In genomic region chr9:36293171-36293570, GRCh38 we compare ENCODE assay signal across 25 cellular contexts.
"Had no signal": no experiment of that assay in that cellular context is flagged by ENCODE, and none has a peak within 500 bp of the region (broad histone marks: within the 10 kb centered on the region; RNA-seq: fewer than 3 reads in every experiment).

No MANE protein-coding gene starts in this region.

- H3K27ac Mint-ChIP-seq: naive thymus-derived CD4-positive, alpha-beta T cell; stimulated activated naive CD8-positive, alpha-beta T cell treated with anti-CD3 and anti-CD28 coated beads, Interleukin-15, amount 100 ng/mL, for 72 hours had no signal

- H3K79me2 ChIP-seq: hepatocyte had no signal

- H3K27ac ChIP-seq: dorsolateral prefrontal cortex, epithelial cell of prostate, gastroesophageal sphincter, heart left ventricle, hepatocyte, left lung, neutrophil, pancreas, right lobe of liver, suprapubic skin, transverse colon, vagina had no signal

- H3K27me3 Mint-ChIP-seq: stimulated activated naive CD8-positive, alpha-beta T cell treated with anti-CD3 and anti-CD28 coated beads, Interleukin-15, amount 100 ng/mL, for 72 hours had no signal

- DNase-seq: cortex of kidney; dorsolateral prefrontal cortex; effector CD4-positive, alpha-beta T cell; foreskin fibroblast; heart left ventricle; left cardiac atrium; left lung; midbrain; naive thymus-derived CD4-positive, alpha-beta T cell; pancreas; right lobe of liver; small intestine; stimulated activated CD4-positive, alpha-beta T cell treated with anti-CD3 and anti-CD28 coated beads, Interleukin-15, amount 100 ng/mL, for 24 hours; stimulated activated CD4-positive, alpha-beta T cell treated with anti-CD3 and anti-CD28 coated beads, Interleukin-2, amount 100 ng/mL, for 48 hours; stimulated activated naive CD4-positive, alpha-beta T cell; stimulated activated naive CD8-positive, alpha-beta T cell treated with anti-CD3 and anti-CD28 coated beads, Interleukin-15, amount 100 ng/mL, for 72 hours; transverse colon had no signal

- ATAC-seq: esophagus mucosa; gastroesophageal sphincter; heart left ventricle; left cardiac atrium; left lung; naive thymus-derived CD4-positive, alpha-beta T cell; pancreas; right lobe of liver; stimulated activated naive CD8-positive, alpha-beta T cell treated with anti-CD3 and anti-CD28 coated beads, Interleukin-15, amount 100 ng/mL, for 72 hours had no signal

- H3K9me3 ChIP-seq: gastroesophageal sphincter, heart left ventricle, left lung, neutrophil, pancreas, right lobe of liver, suprapubic skin, transverse colon, vagina had no signal

- H2AFZ ChIP-seq: hepatocyte had no signal

- H3K4me2 ChIP-seq: hepatocyte had no signal

- H3K36me3 ChIP-seq: gastroesophageal sphincter, heart left ventricle, left lung, neutrophil, pancreas, right lobe of liver, suprapubic skin, transverse colon, vagina had no signal

- H3K4me3 Mint-ChIP-seq: naive thymus-derived CD4-positive, alpha-beta T cell; nephron; stimulated activated naive CD8-positive, alpha-beta T cell treated with anti-CD3 and anti-CD28 coated beads, Interleukin-15, amount 100 ng/mL, for 72 hours had no signal

- H3K4me3 ChIP-seq: dorsolateral prefrontal cortex, gastroesophageal sphincter, heart left ventricle, hepatocyte, left lung, pancreas, right lobe of liver, suprapubic skin, transverse colon, vagina had no signal

- H3K27me3 ChIP-seq: dorsolateral prefrontal cortex, gastroesophageal sphincter, heart left ventricle, hepatocyte, left lung, neutrophil, pancreas, right lobe of liver, suprapubic skin, transverse colon, vagina had no signal

- H3K4me1 ChIP-seq: left lung, pancreas, right lobe of liver, suprapubic skin, vagina had no signal

- H3K4me1 Mint-ChIP-seq: naive thymus-derived CD4-positive, alpha-beta T cell; nephron had no signal

- H3K9me3 Mint-ChIP-seq: naive thymus-derived CD4-positive, alpha-beta T cell; nephron; stimulated activated naive CD8-positive, alpha-beta T cell treated with anti-CD3 and anti-CD28 coated beads, Interleukin-15, amount 100 ng/mL, for 72 hours had no signal
